8 cellular contexts compared by ENCODE assay signal in genomic region chr16:30417447-30418349, GRCh38. TPM values are rescaled to one million over a fixed set of nuclear protein-coding genes. Genes with fewer than 3 reads are reported as not detected.
DNase-seq lines count a peak whose midpoint lies in the region; ATAC-seq and TF ChIP-seq lines count a peak whose summit lies in the region.

No MANE protein-coding gene starts in this region.

- peaks cover 14 to 16% (median 14%) of the 10 kb centered on the region in 3 donors for H3K4me1 Mint-ChIP-seq in CD8-positive, alpha-beta memory T cell
- H3K4me1 Mint-ChIP-seq in neural crest cell, result peaks cover 22% of the 10 kb centered on the region

- peak overlapping the region; percentile 65 for H3K27ac ChIP-seq in CD8-positive, alpha-beta memory T cell (ENCODE audit: low read depth, low read length)
- H3K27ac ChIP-seq in stomach, result peak overlapping the region; percentile 84 to 96 (median 94)

- no peak for TF ChIP-seq EP300 in stomach (IDR thresholded peaks at IDR 0.05)

- no peaks in the 10 kb centered on the region for H3K27me3 ChIP-seq in CD8-positive, alpha-beta memory T cell (ENCODE audit: insufficient read depth, low read length, poor library complexity, severe bottlenecking)
- H3K27me3 ChIP-seq in stomach, result no peaks in the 10 kb centered on the region

- DNase-seq in CD8-positive, alpha-beta memory T cell, result peak; percentile 80 to 93 (median 89)
- DNase-seq in HT-29 (ENCODE audit: low spot score), result peak; percentile 97
- DNase-seq in RPMI7951 (ENCODE audit: low read depth), result peak; percentile 85
- DNase-seq in activated gamma-delta T cell (lab: John Stamatoyannopoulos, UW), result peak; percentile 80
- peak; percentile 93 to 97 for DNase-seq in foreskin fibroblast
- peak; percentile 75 for DNase-seq in neural crest cell (ENCODE audit: low read depth, low spot score)
- peak; percentile 90 for DNase-seq in stomach

- peaks cover 11% of the 10 kb centered on the region for H3K4me1 ChIP-seq in CD8-positive, alpha-beta memory T cell (ENCODE audit: insufficient read depth, low read length)
- H3K4me1 ChIP-seq in stomach, result peaks cover 7 to 16% (median 16%) of the 10 kb centered on the region in 4 donors

- CTCF ChIA-PET in CD8-positive, alpha-beta memory T cell (lab: Charles Lee), result interaction anchor here (0.7 to 1.5 kb wide), 23 partner anchors 10 to 362 kb away, joined by 3 to 28 read pairs (median 3); partner anchors contain the start of genes DCTPP1, ITGAL, SEPTIN1 and TBX6

- H3K9me3 Mint-ChIP-seq in CD8-positive, alpha-beta memory T cell, result no peaks in the 10 kb centered on the region
- no peaks in the 10 kb centered on the region for H3K9me3 Mint-ChIP-seq in neural crest cell

- intact Hi-C loops in stomach (cut with DNase I; ENCODE audit: low total_unique reads), result loop anchor here (10.0 kb wide), 1 partner anchor 53 kb away; no protein-coding TSS in a partner anchor

- peak overlapping the region; percentile 58 to 86 (median 71) for H3K4me3 Mint-ChIP-seq in CD8-positive, alpha-beta memory T cell
- peak overlapping the region; percentile 25 for H3K4me3 Mint-ChIP-seq in neural crest cell

- H3K27ac Mint-ChIP-seq in CD8-positive, alpha-beta memory T cell, result peak overlapping the region; percentile 23 to 93 (median 76)
- H3K27ac Mint-ChIP-seq in neural crest cell (ENCODE audit: unreplicated experiment), result no peak overlapping the region

- H3K36me3 Mint-ChIP-seq in CD8-positive, alpha-beta memory T cell, result peaks cover 0 to 24% (median 13%) of the 10 kb centered on the region in 3 donors
- peaks cover 17% of the 10 kb centered on the region for H3K36me3 Mint-ChIP-seq in neural crest cell (ENCODE audit: low read depth)

- POLR2A ChIA-PET in CD8-positive, alpha-beta memory T cell (lab: Charles Lee), result interaction anchor here (0.5 to 2.5 kb wide), 34 partner anchors 8 to 727 kb away, joined by 3 to 35 read pairs (median 4); partner anchors contain the start of genes ALDOA, CORO1A, DCTPP1 and FBRS

- H3K27me3 Mint-ChIP-seq in CD8-positive, alpha-beta memory T cell, result peaks cover 0 to 1% of the 10 kb centered on the region in 2 donors
- H3K27me3 Mint-ChIP-seq in neural crest cell (ENCODE audit: low read depth), result no peaks in the 10 kb centered on the region

- H3K9me3 ChIP-seq in CD8-positive, alpha-beta memory T cell (ENCODE audit: low read length), result no peaks in the 10 kb centered on the region
- no peaks in the 10 kb centered on the region for H3K9me3 ChIP-seq in stomach

- peak; percentile 80 for ATAC-seq in GM19455 (IDR thresholded peaks at IDR 0.05; ENCODE audit: unreplicated experiment)

- no peak for TF ChIP-seq POLR2A in stomach (IDR thresholded peaks at IDR 0.05)

- H3K4me3 ChIP-seq in CD8-positive, alpha-beta memory T cell (ENCODE audit: low read length), result peak overlapping the region; percentile 68
- peak overlapping the region; percentile 51 to 60 for H3K4me3 ChIP-seq in foreskin fibroblast (ENCODE audit: low read depth in 1 of 2, low read length in 2 of 2)
- peak overlapping the region; percentile 62 to 65 (median 64) for H3K4me3 ChIP-seq in stomach

- 0 to 1% (median 0%) methylated on average over 46 to 142 of the region's 142 CpGs for WGBS in stomach, 5 donors

- no peaks in the 10 kb centered on the region for H3K36me3 ChIP-seq in CD8-positive, alpha-beta memory T cell (ENCODE audit: insufficient read depth, low read length)
- H3K36me3 ChIP-seq in stomach, result peaks cover under 1 to 42% (median 29%) of the 10 kb centered on the region in 4 donors

- no peak for TF ChIP-seq CTCF in foreskin fibroblast (IDR thresholded peaks at IDR 0.05; ENCODE audit: low read depth, low read length)
- peak; percentile 43 for TF ChIP-seq CTCF in neural crest cell (conservative IDR thresholded peaks at IDR 0.05)
- TF ChIP-seq CTCF in stomach (IDR thresholded peaks at IDR 0.05), result peak in 1 of 7 experiments; percentile 39

RNA-seq across cellular contexts. Expression of gene ZNF771, which starts 10.3 kb away (rescaled TPM):
- 1 to 10 TPM; 7.3 to 9.8 TPM for total RNA-seq in CD8-positive, alpha-beta memory T cell
- polyA plus RNA-seq in CD8-positive, alpha-beta memory T cell, result 6.0 TPM
- 12.6 and 17.7 TPM in 2 replicates for total RNA-seq in HT-29 (2014; rRNA removed; shearing (Covaris generic))
- 8.1 and 10.9 TPM in 2 replicates for total RNA-seq in RPMI7951 (2014; rRNA removed; shearing (Covaris generic))
- total RNA-seq in neural crest cell, result 17.5 and 18.9 TPM in 2 replicates
- total RNA-seq in stomach, result 10 to 100 TPM in 2 of 5 donors, 1 to 10 TPM in 3; 1.2 to 28.7 (median 6.7) TPM
- 10 to 100 TPM in 1 of 3 donors, 1 to 10 TPM in 2; 3.4 to 11.0 (median 6.5) TPM for polyA plus RNA-seq in stomach

RNA-seq across cellular contexts. Expression of gene DCTPP1, which starts 12.1 kb away (rescaled TPM):
- 100 to 1,000 TPM; 174 to 175 TPM for total RNA-seq in CD8-positive, alpha-beta memory T cell
- polyA plus RNA-seq in CD8-positive, alpha-beta memory T cell, result 73.7 TPM
- 107 and 111 TPM in 2 replicates for total RNA-seq in HT-29 (2014; rRNA removed; shearing (Covaris generic))
- 26.8 and 32.2 TPM in 2 replicates for total RNA-seq in RPMI7951 (2014; rRNA removed; shearing (Covaris generic))
- 91.6 and 94.3 TPM in 2 replicates for total RNA-seq in neural crest cell
- 10 to 100 TPM in 4 of 5 donors, not detected in 1; 15.5 to 47.8 (median 27.1) TPM for total RNA-seq in stomach
- polyA plus RNA-seq in stomach, result 10 to 100 TPM; 28.0 to 50.2 (median 50.1) TPM

RNA-seq across cellular contexts. Expression of gene ZNF48, which starts 22.5 kb away (rescaled TPM):
- 10 to 100 TPM; 18.4 to 19.3 TPM for total RNA-seq in CD8-positive, alpha-beta memory T cell
- 10.2 TPM for polyA plus RNA-seq in CD8-positive, alpha-beta memory T cell
- 19.0 and 20.3 TPM in 2 replicates for total RNA-seq in HT-29 (2014; rRNA removed; shearing (Covaris generic))
- 3.4 and 5.2 TPM in 2 replicates for total RNA-seq in RPMI7951 (2014; rRNA removed; shearing (Covaris generic))
- total RNA-seq in neural crest cell (59.9 and 60.9 TPM in 2 replicates), stomach (10 to 100 TPM in 1 of 5 donors, 1 to 10 TPM in 4; 4.0 to 33.6 (median 5.4) TPM)
- polyA plus RNA-seq in stomach, result 1 to 10 TPM; 3.9 to 5.5 (median 4.6) TPM

RNA-seq across cellular contexts. Expression of gene SEPHS2, which starts 28.0 kb away (rescaled TPM):
- 10 to 100 TPM; 68.2 to 71.0 TPM for total RNA-seq in CD8-positive, alpha-beta memory T cell
- 59.0 TPM for polyA plus RNA-seq in CD8-positive, alpha-beta memory T cell
- total RNA-seq in HT-29 (2014; rRNA removed; shearing (Covaris generic)), result 11.0 and 12.4 TPM in 2 replicates
- 9.0 and 11.2 TPM in 2 replicates for total RNA-seq in RPMI7951 (2014; rRNA removed; shearing (Covaris generic))
- total RNA-seq in neural crest cell (29.6 and 30.5 TPM in 2 replicates), stomach (100 to 1,000 TPM in 1 of 5 donors, 10 to 100 TPM in 4; 30.7 to 167 (median 41.4) TPM)
- polyA plus RNA-seq in stomach, result 10 to 100 TPM; 36.8 to 66.1 (median 61.1) TPM

RNA-seq across cellular contexts. Expression of gene SEPTIN1, which starts 35.3 kb away (rescaled TPM):
- 100 to 1,000 TPM; 187 to 193 TPM for total RNA-seq in CD8-positive, alpha-beta memory T cell
- 227 TPM for polyA plus RNA-seq in CD8-positive, alpha-beta memory T cell
- total RNA-seq in HT-29 (2014; rRNA removed; shearing (Covaris generic)), result 0.16 TPM in 1 of 2 replicates, not detected in the other
- not detected in 2 replicates for total RNA-seq in RPMI7951 (2014; rRNA removed; shearing (Covaris generic))
- 2.3 and 2.9 TPM in 2 replicates for total RNA-seq in neural crest cell
- total RNA-seq in stomach, result 1 to 10 TPM in 3 of 5 donors, under 1 TPM in 1, not detected in 1; 0.72 to 6.2 (median 3.9) TPM
- 10 to 100 TPM in 1 of 3 donors, 1 to 10 TPM in 2; 5.2 to 10.5 (median 7.0) TPM for polyA plus RNA-seq in stomach

Comparison
In these comparisons a context has a peak if more than half of its experiments do, and no peak if none do; other contexts are left out.
1. Peak in every context shown above with its lines: DNase-seq, ATAC-seq, H3K4me3 ChIP-seq and H3K27ac ChIP-seq.